22 cellular contexts compared by ENCODE assay signal in genomic region chr11:58613228-58613627, GRCh38.
"Had no signal": no experiment of that assay in that cellular context is flagged by ENCODE, and none has a peak within 500 bp of the region (broad histone marks: within the 10 kb centered on the region; RNA-seq: fewer than 3 reads in every experiment).

No MANE protein-coding gene starts in this region.

- FAIRE-seq: RCC 7860 had no signal

- DNase-seq: IMR-90, Karpas-422, KG1, MG63, NCI-H1092, NCI-H1105 treated with DMSO at 0.1 percent for 48 hours, NCI-H1417 treated with DMSO at 0.1 percent for 48 hours, NCI-H146, NCI-H1694 treated with DMSO at 0.1 percent for 48 hours, NCI-H2029, NCI-H2081 treated with DMSO at 0.1 percent for 48 hours, NCI-H2171, NCI-H226, NCI-H446, NCI-H510A, NCI-H524 treated with DMSO at 0.1 percent for 48 hours, NCI-H69, NCI-H774, Right ventricle myocardium superior, RPMI8226, SIG-M5 had no signal
